In genomic region chr10:6713716-6714115, GRCh38 we compare ENCODE assay signal across 24 cellular contexts.
DNase-seq lines count a peak whose midpoint lies in the region; FAIRE-seq and TF ChIP-seq lines count a peak whose summit lies in the region.
"Had no signal": no experiment of that assay in that cellular context is flagged by ENCODE, and none has a peak within 500 bp of the region (broad histone marks: within the 10 kb centered on the region; RNA-seq: fewer than 3 reads in every experiment).

No MANE protein-coding gene starts in this region.

- no peak for TF ChIP-seq EP300 in esophagus muscularis mucosa (IDR thresholded peaks at IDR 0.05)

- 50% methylated on average over 7 of the region's 7 CpGs for WGBS in esophagus muscularis mucosa

- H2AFZ ChIP-seq in neural progenitor cell (replicated peaks): no peak overlapping the region

- no peak overlapping the region for H3K27ac ChIP-seq in brain microvascular endothelial cell
- no peak overlapping the region for H3K27ac ChIP-seq in neural progenitor cell
- no peak overlapping the region for H3K27ac ChIP-seq in esophagus muscularis mucosa (replicated peaks in 1 of 4)
- H3K27ac ChIP-seq: BLaER1 treated with 17β-estradiol and CSF1 and Interleukin-3, amounts not matched to agents 10 nM and 100 nM; KMS-11; Peyer's patch; right lobe of liver; SJSA1 had no signal

- no peaks in the 10 kb centered on the region for H3F3A ChIP-seq in neural progenitor cell (ENCODE audit: low read depth)

- peaks cover 9% of the 10 kb centered on the region for H3K4me1 Mint-ChIP-seq in activated CD4-positive, alpha-beta T cell treated with anti-CD3 and anti-CD28 coated beads, Interleukin-2, amount 10 ng/mL, durations not matched to agents 7 days and 5 days
- H3K4me1 Mint-ChIP-seq in neural progenitor cell: peaks cover 16% of the 10 kb centered on the region

- no peak overlapping the region for H3K9ac ChIP-seq in neural progenitor cell
- H3K9ac ChIP-seq: BLaER1 treated with 17β-estradiol and CSF1 and Interleukin-3, amounts not matched to agents 10 nM and 100 nM; KMS-11 had no signal

- H3K27me3 ChIP-seq in brain microvascular endothelial cell (replicated peaks): no peaks in the 10 kb centered on the region
- H3K27me3 ChIP-seq in neural progenitor cell: no peaks in the 10 kb centered on the region
- peaks cover 0 to 25% (median 2%) of the 10 kb centered on the region in 4 donors for H3K27me3 ChIP-seq in esophagus muscularis mucosa
- H3K27me3 ChIP-seq: BLaER1 treated with 17β-estradiol and CSF1 and Interleukin-3, amounts not matched to agents 10 nM and 100 nM; Peyer's patch; right lobe of liver had no signal

- no peaks in the 10 kb centered on the region for H3K9me3 Mint-ChIP-seq in activated CD4-positive, alpha-beta T cell treated with anti-CD3 and anti-CD28 coated beads, Interleukin-2, amount 10 ng/mL, durations not matched to agents 7 days and 5 days
- H3K9me3 Mint-ChIP-seq in neural progenitor cell: peaks cover 2% of the 10 kb centered on the region

- H3K9me3 ChIP-seq in neural progenitor cell (ENCODE audit: low read depth): no peaks in the 10 kb centered on the region
- H3K9me3 ChIP-seq in esophagus muscularis mucosa: no peaks in the 10 kb centered on the region
- H3K9me3 ChIP-seq: BLaER1 treated with 17β-estradiol and CSF1 and Interleukin-3, amounts not matched to agents 10 nM and 100 nM; Peyer's patch; right lobe of liver; SJSA1 had no signal

- no peaks in the 10 kb centered on the region for H3K4me1 ChIP-seq in neural progenitor cell
- no peaks in the 10 kb centered on the region for H3K4me1 ChIP-seq in esophagus muscularis mucosa
- H3K4me1 ChIP-seq: Peyer's patch, right lobe of liver, SJSA1 had no signal

- H3K27ac Mint-ChIP-seq in activated CD4-positive, alpha-beta T cell treated with anti-CD3 and anti-CD28 coated beads, Interleukin-2, amount 10 ng/mL, durations not matched to agents 7 days and 5 days: no peak overlapping the region
- no peak overlapping the region for H3K27ac Mint-ChIP-seq in neural progenitor cell

- in situ Hi-C loops in brain microvascular endothelial cell (cut with HindIII; ENCODE audit: low pct_ligation_motif_present, low sequenced_read_pairs): no loop called here

- H4K20me1 ChIP-seq in neural progenitor cell (ENCODE audit: low read depth): no peaks in the 10 kb centered on the region
- H4K20me1 ChIP-seq: BLaER1 treated with 17β-estradiol and CSF1 and Interleukin-3, amounts not matched to agents 10 nM and 100 nM had no signal

- no peak for TF ChIP-seq POLR2A in GM12891 (IDR thresholded peaks at IDR 0.05; ENCODE audit: low read depth, low read length)
- no peak for TF ChIP-seq POLR2A in esophagus muscularis mucosa (IDR thresholded peaks at IDR 0.05; ENCODE audit: low read depth)

- TF ChIP-seq CTCF in brain microvascular endothelial cell (IDR thresholded peaks at IDR 0.05; ENCODE audit: low read depth, low read length, missing control alignments) (no peak), neural progenitor cell (IDR thresholded peaks at IDR 0.05) (no peak), esophagus muscularis mucosa (IDR thresholded peaks at IDR 0.05) (no peak)

- DNase-seq in activated CD4-positive, alpha-beta T cell treated with anti-CD3 and anti-CD28 coated beads, Interleukin-2, amount 10 ng/mL, durations not matched to agents 7 days and 5 days: peak; percentile 24
- no peak for DNase-seq in activated CD4-positive, alpha-beta T cell treated with anti-CD3 and anti-CD28 coated beads for 1 hour
- DNase-seq in Kasumi-1 (lab: John Stamatoyannopoulos, UW): peak; percentile 55 to 57
- DNase-seq in brain microvascular endothelial cell: peak; percentile 6
- DNase-seq in neural progenitor cell (ENCODE audit: low spot score): peak; percentile 48
- no peak for DNase-seq in GM12891 (ENCODE audit: insufficient read length, low spot score)
- no peak for DNase-seq in esophagus muscularis mucosa (ENCODE audit: extremely low spot score)
- DNase-seq in NCI-H345 (lab: John Stamatoyannopoulos, UW): no peak
- DNase-seq: amniotic stem cell; foreskin melanocyte; hippocampal formation; mammary epithelial cell; NCI-H1092 treated with DMSO at 0.1 percent for 48 hours; NCI-H2029 treated with DMSO at 0.1 percent for 48 hours; NCI-H446; Peyer's patch; right lobe of liver; stimulated activated CD4-positive, alpha-beta T cell treated with anti-CD3 and anti-CD28 coated beads, Interleukin-15, amount 100 ng/mL, for 24 hours; substantia nigra had no signal

- H3K4me3 Mint-ChIP-seq in activated CD4-positive, alpha-beta T cell treated with anti-CD3 and anti-CD28 coated beads, Interleukin-2, amount 10 ng/mL, durations not matched to agents 7 days and 5 days: no peak overlapping the region
- H3K4me3 Mint-ChIP-seq in neural progenitor cell: no peak overlapping the region

- H3K4me2 ChIP-seq in neural progenitor cell: no peak overlapping the region
- H3K4me2 ChIP-seq: BLaER1 treated with 17β-estradiol and CSF1 and Interleukin-3, amounts not matched to agents 10 nM and 100 nM; KMS-11 had no signal

- H3K79me2 ChIP-seq in neural progenitor cell (ENCODE audit: low read depth): no peaks in the 10 kb centered on the region

- CTCF ChIA-PET in activated CD4-positive, alpha-beta T cell treated with anti-CD3 and anti-CD28 coated beads, Interleukin-2, amount 10 ng/mL, durations not matched to agents 7 days and 5 days (lab: Charles Lee): interaction anchor here (1.0 kb wide), 1 partner anchor 13 kb away, joined by 3 read pairs; no protein-coding TSS in a partner anchor

- intact Hi-C loops in esophagus muscularis mucosa (cut with DNase I): no loop called here

- FAIRE-seq in GM12891 (lab: Jason Lieb, UNC): no peak
- FAIRE-seq: H1, urothelium cell line had no signal

- H3K36me3 Mint-ChIP-seq in activated CD4-positive, alpha-beta T cell treated with anti-CD3 and anti-CD28 coated beads, Interleukin-2, amount 10 ng/mL, durations not matched to agents 7 days and 5 days (ENCODE audit: low read depth): no peaks in the 10 kb centered on the region
- H3K36me3 Mint-ChIP-seq in neural progenitor cell: no peaks in the 10 kb centered on the region

- peaks cover 36% of the 10 kb centered on the region for H3K27me3 Mint-ChIP-seq in activated CD4-positive, alpha-beta T cell treated with anti-CD3 and anti-CD28 coated beads, Interleukin-2, amount 10 ng/mL, durations not matched to agents 7 days and 5 days
- peaks cover 13% of the 10 kb centered on the region for H3K27me3 Mint-ChIP-seq in neural progenitor cell (ENCODE audit: insufficient read depth, low read depth)

- no peaks in the 10 kb centered on the region for H3K36me3 ChIP-seq in brain microvascular endothelial cell (replicated peaks)
- no peaks in the 10 kb centered on the region for H3K36me3 ChIP-seq in neural progenitor cell
- H3K36me3 ChIP-seq in esophagus muscularis mucosa: no peaks in the 10 kb centered on the region
- H3K36me3 ChIP-seq: BLaER1 treated with 17β-estradiol and CSF1 and Interleukin-3, amounts not matched to agents 10 nM and 100 nM; Peyer's patch; right lobe of liver; SJSA1 had no signal

- H3K4me3 ChIP-seq in brain microvascular endothelial cell (ENCODE audit: low read depth, low read length) (no peak overlapping the region), neural progenitor cell (no peak overlapping the region), esophagus muscularis mucosa (no peak overlapping the region)
- H3K4me3 ChIP-seq: BLaER1 treated with 17β-estradiol and CSF1 and Interleukin-3, amounts not matched to agents 10 nM and 100 nM; Peyer's patch; right lobe of liver; SJSA1 had no signal

- POLR2A ChIA-PET in activated CD4-positive, alpha-beta T cell treated with anti-CD3 and anti-CD28 coated beads, Interleukin-2, amount 10 ng/mL, durations not matched to agents 7 days and 5 days (lab: Charles Lee): no interaction called here

TF ChIP-seq in GM12891, 5 proteins besides CTCF, POLR2A, EP300 and RAD21:
- TF ChIP-seq POLR2AphosphoS5 (IDR thresholded peaks at IDR 0.05; ENCODE audit: low read depth, low read length): no peak
- TF ChIP-seq SPI1 (IDR thresholded peaks at IDR 0.05; ENCODE audit: low read depth, low read length): no peak
- TF ChIP-seq POU2F2 (IDR thresholded peaks at IDR 0.05; ENCODE audit: low read depth, low read length): no peak
- TF ChIP-seq PAX5 (IDR thresholded peaks at IDR 0.05; ENCODE audit: insufficient read depth, low read length, severe bottlenecking): no peak
- TF ChIP-seq TAF1 (IDR thresholded peaks at IDR 0.05; ENCODE audit: low read depth, low read length): no peak

Comparison
In these comparisons a context has a peak if more than half of its experiments do, and no peak if none do; other contexts are left out.
1. DNase-seq: peak in activated CD4-positive, alpha-beta T cell treated with anti-CD3 and anti-CD28 coated beads, Interleukin-2, amount 10 ng/mL, durations not matched to agents 7 days and 5 days (single experiment), Kasumi-1 (2 of 2), brain microvascular endothelial cell (single experiment) and neural progenitor cell (single experiment); none in activated CD4-positive, alpha-beta T cell treated with anti-CD3 and anti-CD28 coated beads for 1 hour (single experiment), GM12891 (single experiment), esophagus muscularis mucosa (single experiment) and NCI-H345 (single experiment).